23 cellular contexts compared by ENCODE assay signal in the genomic region with DNA sequence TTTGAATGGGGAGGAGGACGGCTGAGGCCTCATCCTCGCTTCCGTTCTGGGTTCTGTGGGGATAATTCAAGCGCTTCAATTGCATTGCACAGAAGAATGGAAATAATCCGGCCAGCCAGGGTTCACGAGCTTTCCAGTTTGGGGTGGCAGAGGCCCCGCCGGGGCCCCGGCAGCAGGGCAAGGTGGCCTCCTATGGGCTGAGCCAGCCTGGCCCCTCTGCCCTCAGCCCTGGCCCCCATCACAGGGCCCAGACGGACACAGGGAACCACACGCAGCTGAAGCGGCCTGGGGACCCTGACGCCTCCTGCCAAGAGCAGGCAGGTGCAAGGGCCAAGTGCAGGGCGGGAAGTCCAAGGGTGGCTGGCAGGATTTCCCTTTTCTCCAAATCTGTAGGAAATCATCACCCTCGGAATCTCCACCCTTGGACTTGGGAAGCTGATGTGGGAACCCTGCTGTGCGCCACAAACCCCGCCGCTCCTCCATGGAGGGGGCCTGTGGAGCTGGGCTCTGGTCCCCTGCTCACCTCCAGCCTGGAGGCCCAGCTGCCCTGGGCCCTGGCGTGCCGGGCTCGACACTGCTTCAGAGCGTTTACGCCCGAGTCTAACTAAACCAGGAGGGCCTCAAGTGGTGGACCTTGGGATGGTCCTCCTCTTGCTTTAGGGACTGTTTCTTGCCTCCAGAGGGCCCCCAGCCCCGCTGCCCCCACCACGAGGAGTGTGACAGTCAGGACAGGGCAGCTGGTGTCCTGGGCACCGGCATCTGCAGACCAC.
DNase-seq lines count a peak whose midpoint lies in the region; ATAC-seq and TF ChIP-seq lines count a peak whose summit lies in the region.
"Had no signal": no experiment of that assay in that cellular context is flagged by ENCODE, and none has a peak within 500 bp of the region (broad histone marks: within the 10 kb centered on the region; RNA-seq: fewer than 3 reads in every experiment).

No MANE protein-coding gene starts in this region.

- CTCF ChIA-PET in RWPE1 (lab: Yijun Ruan, JAX): no interaction called here

- no peak for TF ChIP-seq CTCF in RWPE1 (conservative IDR thresholded peaks at IDR 0.05; ENCODE audit: low read depth)
- TF ChIP-seq CTCF in upper lobe of right lung (IDR thresholded peaks at IDR 0.05): no peak

- peak overlapping the region; percentile 16; the same call in 1 of the 2 replicates for H3K27ac ChIP-seq in RWPE1
- peak overlapping the region; percentile 3 for H3K27ac ChIP-seq in substantia nigra (ENCODE audit: low read depth, low read length, poor library complexity, severe bottlenecking)
- no peak overlapping the region for H3K27ac ChIP-seq in upper lobe of right lung
- H3K27ac ChIP-seq: 22Rv1, epithelial cell of prostate, lower lobe of right lung, right lobe of liver had no signal

- H3K27me3 ChIP-seq in upper lobe of right lung: no peaks in the 10 kb centered on the region
- H3K27me3 ChIP-seq: right lobe of liver had no signal

- intact Hi-C loops in upper lobe of right lung (cut with DNase I): no loop called here

- H3K36me3 ChIP-seq in upper lobe of right lung: peaks cover 9% of the 10 kb centered on the region

- POLR2A ChIA-PET in RWPE1 (lab: Yijun Ruan, JAX; ENCODE audit: low non-redundant PET): no interaction called here

- H3K4me3 ChIP-seq in upper lobe of right lung: no peak overlapping the region
- H3K4me3 ChIP-seq: GM12878, lower lobe of right lung, right lobe of liver had no signal

- ATAC-seq in left lobe of liver: peak; percentile 25
- no peak for ATAC-seq in upper lobe of right lung
- no peak for ATAC-seq in HG02852 (IDR thresholded peaks at IDR 0.05; ENCODE audit: unreplicated experiment)
- ATAC-seq: activated naive CD8-positive, alpha-beta T cell treated with anti-CD3 and anti-CD28 coated beads, Interleukin-2, amount 50 U/mL, for 24 hours; GM12878; lower lobe of right lung; stimulated activated effector memory CD8-positive, alpha-beta T cell treated with anti-CD3 and anti-CD28 coated beads, Interleukin-12 subunit alpha, Interleukin-12 subunit beta, amount 100 ng/mL, for 72 hours had no signal

- H3K9me3 ChIP-seq in upper lobe of right lung: no peaks in the 10 kb centered on the region
- H3K9me3 ChIP-seq: lower lobe of right lung, right lobe of liver had no signal

- H3K4me1 ChIP-seq in upper lobe of right lung: no peaks in the 10 kb centered on the region
- H3K4me1 ChIP-seq: lower lobe of right lung, right lobe of liver had no signal

- DNase-seq in NCI-H82 (lab: John Stamatoyannopoulos, UW) (peak; percentile 11), NCI-H82 treated with DMSO at 0.1 percent for 48 hours (lab: John Stamatoyannopoulos, UW; ENCODE audit: unreplicated experiment) (no peak), RWPE1 (ENCODE audit: low spot score) (no peak), left lobe of liver (ENCODE audit: low spot score) (no peak), substantia nigra (lab: John Stamatoyannopoulos, UW) (peak in 1 of 49 donors; percentile 41), DMS 273 treated with DMSO at 0.1 percent for 48 hours (lab: John Stamatoyannopoulos, UW) (no peak), upper lobe of right lung (no peak)
- DNase-seq: activated CD4-positive, alpha-beta T cell treated with anti-CD3 and anti-CD28 coated beads for 48 hours; activated naive CD8-positive, alpha-beta T cell treated with anti-CD3 and anti-CD28 coated beads, Interleukin-2, amount 50 U/mL, for 24 hours; activated T-cell treated with anti-CD3 and anti-CD28 coated beads, Interleukin-2, amount 50 U/mL, for 1 hour; CD4-positive, CD25-positive, alpha-beta regulatory T cell; cerebellar nuclear complex; lower lobe of right lung; NCI-H1105 treated with DMSO at 0.1 percent for 48 hours; NCI-H1930; NCI-H526 treated with DMSO at 0.1 percent for 48 hours; right lobe of liver; stimulated activated CD4-positive, alpha-beta T cell treated with anti-CD3 and anti-CD28 coated beads, Interleukin-4, amount 100 ng/mL, for 24 hours had no signal
